Comparison of ENCODE assay signal across 18 cellular contexts in genomic region chr5:150111121-150111520, GRCh38. TPM values are rescaled to one million over a fixed set of nuclear protein-coding genes. Genes with fewer than 3 reads are reported as not detected.
DNase-seq lines count a peak whose midpoint lies in the region; ATAC-seq and TF ChIP-seq lines count a peak whose summit lies in the region.
"Had no signal": no experiment of that assay in that cellular context is flagged by ENCODE, and none has a peak within 500 bp of the region (broad histone marks: within the 10 kb centered on the region; RNA-seq: fewer than 3 reads in every experiment).

No MANE protein-coding gene starts in this region.

- DNase-seq in right atrium auricular region (ENCODE audit: low spot score) (peak; percentile 56), heart left ventricle (no peak), islet precursor cell (peak; percentile 70), neuronal stem cell (ENCODE audit: low spot score) (no peak), NCI-H748 (lab: John Stamatoyannopoulos, UW; ENCODE audit: unreplicated experiment) (no peak)
- DNase-seq: Caco-2, GM23248, KBM-7, NCI-H146, NCI-H2081 treated with DMSO at 0.1 percent for 48 hours, NCI-H345, NCI-H69, PC-3 had no signal

- no peak for TF ChIP-seq POLR2A in heart left ventricle (IDR thresholded peaks at IDR 0.05)

- intact Hi-C loops in heart left ventricle (cut with DNase I): no loop called here

- H3K23ac ChIP-seq in neuronal stem cell (ENCODE audit: low read depth, low read length, poor library complexity): no peak overlapping the region

- no peak for TF ChIP-seq CTCF in right atrium auricular region (IDR thresholded peaks at IDR 0.05)
- TF ChIP-seq CTCF in heart left ventricle (IDR thresholded peaks at IDR 0.05): no peak

- H2BK120ac ChIP-seq in neuronal stem cell (ENCODE audit: low read depth, low read length): no peak overlapping the region

- no peak overlapping the region for H3K4me2 ChIP-seq in neuronal stem cell (ENCODE audit: insufficient read depth, low read length, poor library complexity, severe bottlenecking)
- H3K4me2 ChIP-seq: A549 had no signal

- H3K4ac ChIP-seq in neuronal stem cell (ENCODE audit: low read length): no peak overlapping the region

- no peak overlapping the region for H2AK5ac ChIP-seq in neuronal stem cell (ENCODE audit: low read depth, low read length)

- peaks cover 9% of the 10 kb centered on the region for H3K36me3 ChIP-seq in right atrium auricular region
- H3K36me3 ChIP-seq in heart left ventricle: peaks cover 0 to 23% (median 4%) of the 10 kb centered on the region in 9 donors
- H3K36me3 ChIP-seq in neuronal stem cell (replicated peaks in 1 of 2; ENCODE audit: control insufficient read depth in 2 of 2, insufficient read depth in 2 of 2, low read length in 2 of 2): no peaks in the 10 kb centered on the region

- H3K27me3 ChIP-seq in right atrium auricular region (no peaks in the 10 kb centered on the region), heart left ventricle (no peaks in the 10 kb centered on the region), neuronal stem cell (ENCODE audit: control insufficient read depth in 3 of 3, insufficient read depth in 3 of 3, low read depth in 1 of 3, low read length in 3 of 3) (peaks cover 0 to 11% (median 2%) of the 10 kb centered on the region in 3 experiments)

- no peak overlapping the region for H4K91ac ChIP-seq in neuronal stem cell (ENCODE audit: low read depth, low read length, poor library complexity)

- no peak overlapping the region for H4K8ac ChIP-seq in neuronal stem cell (ENCODE audit: low read depth, low read length)

- H2BK5ac ChIP-seq in neuronal stem cell (ENCODE audit: low read length): peak overlapping the region; percentile 30

- 74 to 87% (median 81%) methylated on average over 8 of the region's 8 CpGs for WGBS in heart left ventricle, 4 donors
- no CpG with 5 or more reads among the region's 8 CpGs for WGBS in neuronal stem cell (ENCODE audit: extremely low coverage in 2 of 2, insufficient read length in 2 of 2, insufficient replicate concordance in 1 of 2), 2 donors

- H2AFZ ChIP-seq in neuronal stem cell (ENCODE audit: low read length): peak overlapping the region; percentile 86
- H2AFZ ChIP-seq: GM23248 had no signal

- H3K4me1 ChIP-seq in right atrium auricular region (peaks cover 0 to 18% of the 10 kb centered on the region in 2 donors), heart left ventricle (peaks cover 0 to 49% (median 10%) of the 10 kb centered on the region in 12 donors), neuronal stem cell (ENCODE audit: control insufficient read depth in 2 of 2, insufficient read depth in 1 of 2, low read depth in 1 of 2, low read length in 2 of 2) (peaks cover 18 to 24% of the 10 kb centered on the region in 2 donors)

- no peak overlapping the region for H3K18ac ChIP-seq in neuronal stem cell (ENCODE audit: low read length)

- H3K27ac ChIP-seq in right atrium auricular region (no peak overlapping the region), heart left ventricle (peak overlapping the region in 1 of 12 donors; percentile 42), neuronal stem cell (replicated peaks; ENCODE audit: low read length) (no peak overlapping the region)
- H3K27ac ChIP-seq: A549 had no signal

- ATAC-seq in heart left ventricle (no peak), GM21825 (IDR thresholded peaks at IDR 0.05; ENCODE audit: unreplicated experiment) (no peak), GM21360 (IDR thresholded peaks at IDR 0.05; ENCODE audit: unreplicated experiment) (no peak), HG02970 (IDR thresholded peaks at IDR 0.05; ENCODE audit: low FRiP score, unreplicated experiment) (no peak)
- ATAC-seq: A549, PC-3 had no signal

- H3K9ac ChIP-seq in neuronal stem cell (ENCODE audit: low read depth, low read length, poor library complexity): no peak overlapping the region

- no peak overlapping the region for H2BK15ac ChIP-seq in neuronal stem cell (ENCODE audit: low read length)

- H3K9me3 ChIP-seq in right atrium auricular region: no peaks in the 10 kb centered on the region
- H3K9me3 ChIP-seq in heart left ventricle: no peaks in the 10 kb centered on the region
- no peaks in the 10 kb centered on the region for H3K9me3 ChIP-seq in neuronal stem cell (replicated peaks in 1 of 2; ENCODE audit: control insufficient read depth in 2 of 2, insufficient read depth in 1 of 2, low read depth in 1 of 2, low read length in 2 of 2)
- H3K9me3 ChIP-seq: A549, Caco-2 had no signal

- no peak overlapping the region for H2BK12ac ChIP-seq in neuronal stem cell (ENCODE audit: low read length)

- no peak overlapping the region for H3K14ac ChIP-seq in neuronal stem cell (ENCODE audit: low read length)

- H3K4me3 ChIP-seq in right atrium auricular region: no peak overlapping the region
- no peak overlapping the region for H3K4me3 ChIP-seq in heart left ventricle
- no peak overlapping the region for H3K4me3 ChIP-seq in neuronal stem cell (ENCODE audit: low read length in 2 of 2)
- H3K4me3 ChIP-seq: A549, GM23248 had no signal

- H3K79me1 ChIP-seq in neuronal stem cell (ENCODE audit: low read depth, low read length): no peaks in the 10 kb centered on the region

RNA-seq across cellular contexts. Expression of gene CSF1R, which starts 24.8 kb away (rescaled TPM):
- total RNA-seq in right atrium auricular region (10 to 100 TPM; 11.2 to 24.6 TPM), heart left ventricle (100 to 1,000 TPM in 1 of 9 donors, 10 to 100 TPM in 6, 1 to 10 TPM in 2; 5.8 to 143 (median 12.0) TPM)
- 1 to 10 TPM; 5.0 to 5.6 TPM for polyA plus RNA-seq in heart left ventricle
- not detected for polyA plus RNA-seq in neuronal stem cell (2013, experiment 1 of 2)
- polyA plus RNA-seq in neuronal stem cell (2013, experiment 2 of 2): not detected
- total RNA-seq: GM23248, PC-3 had no signal

RNA-seq across cellular contexts. Expression of gene PDGFRB, which starts 44.5 kb away (rescaled TPM):
- total RNA-seq in right atrium auricular region (10 to 100 TPM; 68.3 to 68.7 TPM), heart left ventricle (100 to 1,000 TPM in 3 of 9 donors, 10 to 100 TPM in 6; 28.3 to 112 (median 45.6) TPM)
- polyA plus RNA-seq in heart left ventricle: 10 to 100 TPM; 27.6 to 53.1 TPM
- polyA plus RNA-seq in neuronal stem cell (2013, experiment 1 of 2): 11.0 TPM
- 11.2 TPM for polyA plus RNA-seq in neuronal stem cell (2013, experiment 2 of 2)

RNA-seq across cellular contexts. Expression of gene CDX1, which starts 55.5 kb away (rescaled TPM):
- total RNA-seq in right atrium auricular region: not detected
- under 1 TPM in 2 of 9 donors, not detected in 7; 0.29 TPM for total RNA-seq in heart left ventricle
- polyA plus RNA-seq in heart left ventricle: under 1 TPM in 1 of 2 donors, not detected in 1; 0.17 TPM
- polyA plus RNA-seq in neuronal stem cell (2013, experiment 1 of 2): 0.10 TPM
- polyA plus RNA-seq in neuronal stem cell (2013, experiment 2 of 2): 0.10 TPM
- total RNA-seq: G401, GM23248, PC-3 had no signal
- polyA plus RNA-seq: A549, GM23248 had no signal

Comparison
In these comparisons a context has a peak if more than half of its experiments do, and no peak if none do; other contexts are left out.
1. DNase-seq: peak in right atrium auricular region (single experiment) and islet precursor cell (single experiment); none in heart left ventricle (0 of 5), neuronal stem cell (single experiment) and NCI-H748 (single experiment).